Comparison of ENCODE assay signal across 27 cellular contexts in the genomic region with DNA sequence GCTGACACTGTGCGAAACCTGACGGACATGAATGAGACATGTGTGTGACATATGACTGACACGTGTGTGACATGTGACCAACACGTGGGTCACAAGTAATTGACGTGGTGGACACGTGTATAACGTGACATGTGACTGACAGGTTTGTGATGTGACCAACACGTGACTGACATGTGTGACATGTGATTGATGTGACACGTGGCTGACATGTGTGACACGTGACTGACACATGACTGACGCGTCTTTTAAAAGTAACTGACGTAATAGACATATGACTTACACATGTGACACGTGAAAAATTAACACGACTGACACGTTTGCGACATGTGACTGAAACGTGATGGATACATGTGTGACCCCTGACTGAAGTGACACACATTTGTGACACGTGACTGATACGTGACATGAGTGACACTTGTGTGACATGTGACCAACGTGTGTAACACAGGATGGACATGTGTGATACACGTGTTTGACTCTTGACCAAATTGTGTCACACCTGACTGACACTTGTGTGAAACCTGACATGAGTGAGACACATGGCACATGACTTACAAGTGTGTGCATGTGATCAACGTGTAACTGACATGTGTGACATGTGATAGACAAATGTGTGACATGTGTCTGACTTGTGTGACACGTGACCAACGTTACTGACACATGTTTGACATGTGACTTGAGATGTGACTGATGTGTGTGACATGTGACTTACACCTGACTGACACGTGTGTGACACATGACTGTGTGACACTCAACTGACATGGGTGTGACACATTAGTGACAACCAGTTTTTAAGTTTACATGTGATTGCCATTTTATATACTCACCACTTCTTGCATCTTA.
"Had no signal": no experiment of that assay in that cellular context is flagged by ENCODE, and none has a peak within 500 bp of the region (broad histone marks: within the 10 kb centered on the region; RNA-seq: fewer than 3 reads in every experiment).

No MANE protein-coding gene starts in this region.

- ATAC-seq: activated naive CD4-positive, alpha-beta T cell treated with anti-CD3 and anti-CD28 coated beads, Interleukin-2, amount 50 U/mL, for 72 hours; activated T-helper 17 cell treated with anti-CD3 and anti-CD28 coated beads, Interleukin-2, amount 50 U/mL, for 72 hours; gastrocnemius medialis; left cardiac atrium; mucosa of descending colon; sciatic nerve; stimulated activated effector memory CD8-positive, alpha-beta T cell treated with anti-CD3 and anti-CD28 coated beads, Interleukin-12 subunit alpha, Interleukin-12 subunit beta, amount 100 ng/mL, for 72 hours; WTC11 had no signal

- H3K4me1 ChIP-seq: ascending aorta, esophagus squamous epithelium, gastrocnemius medialis, transverse colon, uterus had no signal

- H3K27me3 ChIP-seq: ascending aorta, esophagus squamous epithelium, gastrocnemius medialis, transverse colon, uterus had no signal

- H3K4me3 Mint-ChIP-seq: activated T-cell treated with anti-CD3 and anti-CD28 coated beads, Interleukin-2, amount 50 U/mL, for 24 hours; activated T-helper 17 cell treated with anti-CD3 and anti-CD28 coated beads, Interleukin-2, amount 50 U/mL, for 72 hours; central memory CD8-positive, alpha-beta T cell; memory B cell; neural crest cell; stimulated activated effector memory CD8-positive, alpha-beta T cell treated with anti-CD3 and anti-CD28 coated beads, Interleukin-12 subunit alpha, Interleukin-12 subunit beta, amount 100 ng/mL, for 72 hours; WTC11 had no signal

- FAIRE-seq: colon, islet of Langerhans, small intestine had no signal

- H3K4me1 Mint-ChIP-seq: activated T-helper 17 cell treated with anti-CD3 and anti-CD28 coated beads, Interleukin-2, amount 50 U/mL, for 72 hours; central memory CD8-positive, alpha-beta T cell; neural crest cell; WTC11 had no signal

- H3K27ac ChIP-seq: ascending aorta, esophagus squamous epithelium, gastrocnemius medialis, transverse colon, uterus had no signal

- DNase-seq: activated CD4-positive, alpha-beta T cell treated with anti-CD3 and anti-CD28 coated beads, Interleukin-2, amount 50 U/mL, for 4 hours; activated CD8-positive, alpha-beta memory T cell treated with anti-CD3 and anti-CD28 coated beads for 24 hours; activated CD8-positive, alpha-beta memory T cell treated with anti-CD3 and anti-CD28 coated beads, Interleukin-2, amount 50 U/mL, for 4 hours; activated T-cell treated with anti-CD3 and anti-CD28 coated beads, Interleukin-2, amount 50 U/mL, for 24 hours; effector memory CD4-positive, alpha-beta T cell; esophagus squamous epithelium; gastrocnemius medialis; head of caudate nucleus; hypothalamus; left cardiac atrium; mucosa of descending colon; posterior cingulate gyrus; small intestine; stimulated activated CD4-positive, alpha-beta T cell treated with anti-CD3 and anti-CD28 coated beads, Interleukin-2, amount 100 ng/mL, for 24 hours; transverse colon; uterus had no signal

- H3K9me3 ChIP-seq: ascending aorta, gastrocnemius medialis had no signal

- H3K27ac Mint-ChIP-seq: activated naive CD4-positive, alpha-beta T cell treated with anti-CD3 and anti-CD28 coated beads, Interleukin-2, amount 50 U/mL, for 72 hours; activated T-cell treated with anti-CD3 and anti-CD28 coated beads, Interleukin-2, amount 50 U/mL, for 24 hours; activated T-helper 17 cell treated with anti-CD3 and anti-CD28 coated beads, Interleukin-2, amount 50 U/mL, for 72 hours; memory B cell; stimulated activated effector memory CD8-positive, alpha-beta T cell treated with anti-CD3 and anti-CD28 coated beads, Interleukin-12 subunit alpha, Interleukin-12 subunit beta, amount 100 ng/mL, for 72 hours; WTC11 had no signal

- H3K36me3 ChIP-seq: ascending aorta, esophagus squamous epithelium, gastrocnemius medialis, transverse colon, uterus had no signal

- H3K36me3 Mint-ChIP-seq: stimulated activated effector memory CD8-positive, alpha-beta T cell treated with anti-CD3 and anti-CD28 coated beads, Interleukin-12 subunit alpha, Interleukin-12 subunit beta, amount 100 ng/mL, for 72 hours had no signal

- H3K27me3 Mint-ChIP-seq: activated T-cell treated with anti-CD3 and anti-CD28 coated beads, Interleukin-2, amount 50 U/mL, for 24 hours had no signal

- H3K4me3 ChIP-seq: ascending aorta, esophagus squamous epithelium, gastrocnemius medialis, mucosa of descending colon, transverse colon, uterus had no signal
